ENCODE assay signal across 36 cellular contexts in the genomic region with DNA sequence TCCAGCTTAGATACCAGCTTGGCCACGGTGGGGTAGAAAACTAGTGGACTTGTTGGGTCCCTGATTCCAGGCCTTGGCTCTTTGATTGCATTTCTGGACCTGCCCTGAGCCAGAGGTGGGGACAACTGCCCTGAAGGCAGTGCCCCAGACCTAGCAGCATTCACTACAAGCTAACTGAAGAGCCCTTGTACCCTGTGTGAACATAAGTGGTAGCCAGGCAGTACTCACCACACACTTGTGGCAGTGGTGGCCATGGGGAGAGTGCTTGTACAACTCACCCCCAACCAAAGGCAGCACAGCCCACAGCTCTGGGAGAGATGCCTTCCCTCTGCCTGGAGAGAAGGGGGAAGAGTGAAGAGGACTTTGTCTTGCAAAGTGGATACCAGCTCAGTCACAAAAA.
"Had no signal": no experiment of that assay in that cellular context is flagged by ENCODE, and none has a peak within 500 bp of the region (broad histone marks: within the 10 kb centered on the region; RNA-seq: fewer than 3 reads in every experiment).

No MANE protein-coding gene starts in this region.

- H3K27me3 ChIP-seq: adrenal gland, body of pancreas, cardiac muscle cell, colonic mucosa, esophagus squamous epithelium, gastroesophageal sphincter had no signal

- H3K4me1 ChIP-seq: adrenal gland, body of pancreas, colonic mucosa, esophagus squamous epithelium, gastroesophageal sphincter had no signal

- H3K36me3 ChIP-seq: adrenal gland, cardiac muscle cell, colonic mucosa, esophagus squamous epithelium, gastroesophageal sphincter, WERI-Rb-1 had no signal

- ATAC-seq: activated CD4-positive, alpha-beta T cell treated with anti-CD3 and anti-CD28 coated beads for 36 hours; activated CD8-positive, alpha-beta memory T cell treated with anti-CD3 and anti-CD28 coated beads, Interleukin-2, amount 10 ng/mL, durations not matched to agents 7 days and 5 days; activated CD8-positive, alpha-beta T cell treated with anti-CD3 and anti-CD28 coated beads, Interleukin-2, amount 10 ng/mL, durations not matched to agents 7 days and 5 days; activated naive CD8-positive, alpha-beta T cell treated with anti-CD3 and anti-CD28 coated beads, Interleukin-2, amount 50 U/mL, for 24 hours; body of pancreas; gastroesophageal sphincter; T-cell had no signal

- H3K27ac Mint-ChIP-seq: activated CD4-positive, alpha-beta memory T cell treated with anti-CD3 and anti-CD28 coated beads for 36 hours; activated CD4-positive, alpha-beta T cell treated with anti-CD3 and anti-CD28 coated beads for 36 hours; activated CD4-positive, alpha-beta T cell treated with anti-CD3 and anti-CD28 coated beads, Interleukin-2, amount 10 ng/mL, durations not matched to agents 24 days and 14 days; activated CD8-positive, alpha-beta memory T cell treated with anti-CD3 and anti-CD28 coated beads, Interleukin-2, amount 10 ng/mL, durations not matched to agents 7 days and 5 days; activated CD8-positive, alpha-beta T cell treated with anti-CD3 and anti-CD28 coated beads, Interleukin-2, amount 10 ng/mL, durations not matched to agents 7 days and 5 days; activated naive CD4-positive, alpha-beta T cell treated with anti-CD3 and anti-CD28 coated beads for 36 hours; activated naive CD4-positive, alpha-beta T cell treated with anti-CD3 and anti-CD28 coated beads, Interleukin-2, amount 50 U/mL, for 24 hours; activated naive CD8-positive, alpha-beta T cell treated with anti-CD3 and anti-CD28 coated beads for 36 hours; activated naive CD8-positive, alpha-beta T cell treated with anti-CD3 and anti-CD28 coated beads, Interleukin-2, amount 50 U/mL, for 24 hours; activated T-helper 1 cell treated with anti-CD3 and anti-CD28 coated beads, Interleukin-12 subunit alpha, Interleukin-12 subunit beta, Interleukin-2, Interleukin-4 antibody, amounts not matched to agents 30 ng/mL and 10 ng/mL and 1 ng/mL, durations not matched to agents 14 hours and 24 hours and 36 hours; activated T-helper 2 cell treated with anti-CD3 and anti-CD28 coated beads, Interferon-gamma antibody, Interleukin-2, Interleukin-4, amounts not matched to agents 10 μg/mL and 5 μg/mL and 100 μg/mL, durations not matched to agents 14 hours and 24 hours and 36 hours; T-cell; T-helper 1 cell treated with Interleukin-12 subunit alpha and Interleukin-12 subunit beta and Interleukin-4 antibody, amounts not matched to agents 30 μg/mL and 1 μg/mL, for 36 hours had no signal

- H3K4me3 ChIP-seq: adrenal gland, body of pancreas, cardiac muscle cell, colonic mucosa, esophagus squamous epithelium, gastroesophageal sphincter had no signal

- H3K4me1 Mint-ChIP-seq: activated CD4-positive, alpha-beta T cell treated with anti-CD3 and anti-CD28 coated beads for 36 hours; activated CD4-positive, alpha-beta T cell treated with anti-CD3 and anti-CD28 coated beads, Interleukin-2, amount 10 ng/mL, durations not matched to agents 24 days and 14 days; activated CD8-positive, alpha-beta memory T cell treated with anti-CD3 and anti-CD28 coated beads, Interleukin-2, amount 10 ng/mL, durations not matched to agents 7 days and 5 days; activated naive CD4-positive, alpha-beta T cell treated with anti-CD3 and anti-CD28 coated beads, Interleukin-2, amount 50 U/mL, for 24 hours; activated naive CD8-positive, alpha-beta T cell treated with anti-CD3 and anti-CD28 coated beads for 36 hours; activated naive CD8-positive, alpha-beta T cell treated with anti-CD3 and anti-CD28 coated beads, Interleukin-2, amount 50 U/mL, for 24 hours; T-cell had no signal

- H3K9me3 ChIP-seq: adrenal gland, body of pancreas, colonic mucosa, esophagus squamous epithelium, gastroesophageal sphincter had no signal

- H3K27ac ChIP-seq: adrenal gland, body of pancreas, cardiac muscle cell, colonic mucosa, epithelial cell of prostate, esophagus squamous epithelium, gastroesophageal sphincter, WERI-Rb-1 had no signal

- H3K27me3 Mint-ChIP-seq: activated CD4-positive, alpha-beta memory T cell treated with anti-CD3 and anti-CD28 coated beads for 36 hours; activated CD4-positive, alpha-beta T cell treated with anti-CD3 and anti-CD28 coated beads for 36 hours; activated CD4-positive, alpha-beta T cell treated with anti-CD3 and anti-CD28 coated beads, Interleukin-2, amount 10 ng/mL, durations not matched to agents 24 days and 14 days; activated CD8-positive, alpha-beta memory T cell treated with anti-CD3 and anti-CD28 coated beads, Interleukin-2, amount 10 ng/mL, durations not matched to agents 7 days and 5 days; activated naive CD4-positive, alpha-beta T cell treated with anti-CD3 and anti-CD28 coated beads, Interleukin-2, amount 50 U/mL, for 24 hours; activated naive CD8-positive, alpha-beta T cell treated with anti-CD3 and anti-CD28 coated beads for 36 hours; activated naive CD8-positive, alpha-beta T cell treated with anti-CD3 and anti-CD28 coated beads, Interleukin-2, amount 50 U/mL, for 24 hours; T-cell had no signal

- H3K4me3 Mint-ChIP-seq: activated CD4-positive, alpha-beta memory T cell treated with anti-CD3 and anti-CD28 coated beads for 36 hours; activated CD4-positive, alpha-beta T cell treated with anti-CD3 and anti-CD28 coated beads for 36 hours; activated CD4-positive, alpha-beta T cell treated with anti-CD3 and anti-CD28 coated beads, Interleukin-2, amount 10 ng/mL, durations not matched to agents 24 days and 14 days; activated CD8-positive, alpha-beta memory T cell treated with anti-CD3 and anti-CD28 coated beads, Interleukin-2, amount 10 ng/mL, durations not matched to agents 7 days and 5 days; activated CD8-positive, alpha-beta T cell treated with anti-CD3 and anti-CD28 coated beads, Interleukin-2, amount 10 ng/mL, durations not matched to agents 7 days and 5 days; activated naive CD4-positive, alpha-beta T cell treated with anti-CD3 and anti-CD28 coated beads for 36 hours; activated naive CD4-positive, alpha-beta T cell treated with anti-CD3 and anti-CD28 coated beads, Interleukin-2, amount 50 U/mL, for 24 hours; activated naive CD8-positive, alpha-beta T cell treated with anti-CD3 and anti-CD28 coated beads for 36 hours; activated naive CD8-positive, alpha-beta T cell treated with anti-CD3 and anti-CD28 coated beads, Interleukin-2, amount 50 U/mL, for 24 hours; activated T-helper 1 cell treated with anti-CD3 and anti-CD28 coated beads, Interleukin-12 subunit alpha, Interleukin-12 subunit beta, Interleukin-2, Interleukin-4 antibody, amounts not matched to agents 30 ng/mL and 10 ng/mL and 1 ng/mL, durations not matched to agents 14 hours and 24 hours and 36 hours; T-cell; T-helper 1 cell treated with Interleukin-12 subunit alpha and Interleukin-12 subunit beta and Interleukin-4 antibody, amounts not matched to agents 30 μg/mL and 1 μg/mL, for 36 hours had no signal

- DNase-seq: activated CD4-positive, alpha-beta memory T cell treated with anti-CD3 and anti-CD28 coated beads for 36 hours; activated CD4-positive, alpha-beta T cell treated with anti-CD3 and anti-CD28 coated beads for 36 hours; activated CD4-positive, alpha-beta T cell treated with anti-CD3 and anti-CD28 coated beads, Interleukin-2, amount 10 ng/mL, durations not matched to agents 24 days and 14 days; activated CD4-positive, CD25-positive, alpha-beta regulatory T cell; activated CD4-positive, CD25-positive, alpha-beta regulatory T cell treated with anti-CD3 and anti-CD28 coated beads, Interleukin-2, amount 50 U/mL, for 72 hours; activated CD8-positive, alpha-beta memory T cell treated with anti-CD3 and anti-CD28 coated beads, Interleukin-2, amount 10 ng/mL, durations not matched to agents 7 days and 5 days; activated CD8-positive, alpha-beta memory T cell treated with anti-CD3 and anti-CD28 coated beads, Interleukin-2, amount 50 U/mL, for 4 hours; activated CD8-positive, alpha-beta T cell treated with anti-CD3 and anti-CD28 coated beads, Interleukin-2, amount 10 ng/mL, durations not matched to agents 7 days and 5 days; activated effector memory CD4-positive, alpha-beta T cell treated with anti-CD3 and anti-CD28 coated beads, Interleukin-2, amount 50 U/mL, for 16 hours; activated naive CD4-positive, alpha-beta T cell treated with anti-CD3 and anti-CD28 coated beads for 36 hours; activated naive CD8-positive, alpha-beta T cell treated with anti-CD3 and anti-CD28 coated beads for 36 hours; activated naive CD8-positive, alpha-beta T cell treated with anti-CD3 and anti-CD28 coated beads, Interleukin-2, amount 50 U/mL, for 24 hours; activated T-cell treated with anti-CD3 and anti-CD28 coated beads, Interleukin-2, amount 50 U/mL, for 1 hour; activated T-cell treated with anti-CD3 and anti-CD28 coated beads, Interleukin-2, amount 50 U/mL, for 48 hours; adrenal gland; amygdala; aorta; body of pancreas; central memory CD4-positive, alpha-beta T cell; cerebellar nuclear complex; colonic mucosa; effector CD8-positive, alpha-beta T cell; esophagus squamous epithelium; foreskin melanocyte; T-cell; T-helper 9 cell; WERI-Rb-1 had no signal

- FAIRE-seq: endometrium, endothelial cell of umbilical vein had no signal
